ENCODE assay signal across 10 cellular contexts in the genomic region with DNA sequence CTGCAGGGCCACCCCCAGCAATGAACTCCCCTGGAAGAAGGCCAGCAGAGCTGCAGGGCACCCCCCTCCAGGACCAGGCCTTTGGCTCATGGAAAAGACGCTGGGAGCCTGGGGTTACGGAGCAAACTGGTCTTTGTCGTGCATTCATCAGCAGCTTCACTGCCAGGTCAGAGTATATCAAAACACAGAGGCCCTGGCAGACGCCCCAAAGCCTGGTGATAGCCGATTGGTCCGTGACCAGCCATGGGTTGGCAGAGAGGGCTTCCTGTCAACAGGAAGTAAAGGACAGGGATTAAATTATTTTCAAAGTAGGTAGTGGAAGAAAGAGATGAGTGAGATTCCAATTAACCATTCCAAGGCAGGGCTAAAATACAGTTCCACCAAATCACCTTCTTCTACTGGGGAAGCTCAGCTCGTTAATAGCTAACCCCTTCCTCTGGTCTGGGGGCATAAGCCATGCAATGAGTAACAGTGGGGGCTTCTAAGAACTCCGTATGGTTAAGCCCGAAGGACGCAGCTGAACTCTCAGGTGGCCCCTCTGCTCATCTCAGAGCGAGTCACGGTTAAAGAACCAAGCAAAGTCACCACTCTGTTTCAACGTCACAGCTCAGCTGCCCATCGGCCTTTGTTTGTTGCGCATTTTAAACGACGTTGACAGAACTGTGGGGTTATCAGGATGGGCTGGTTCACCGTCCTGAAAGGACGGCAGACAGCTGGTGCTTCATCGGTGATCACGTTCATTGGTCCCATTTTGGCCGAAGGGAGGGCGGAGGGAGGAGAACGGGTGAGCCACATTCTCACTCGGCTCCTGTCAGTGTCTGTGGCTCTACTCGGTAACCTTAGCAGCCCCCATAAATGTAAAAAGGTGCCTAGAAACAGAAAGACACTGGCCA. TPM values are rescaled to one million over a fixed set of nuclear protein-coding genes. Genes with fewer than 3 reads are reported as not detected.
DNase-seq lines count a peak whose midpoint lies in the region; ATAC-seq and TF ChIP-seq lines count a peak whose summit lies in the region.
"Had no signal": no experiment of that assay in that cellular context is flagged by ENCODE, and none has a peak within 500 bp of the region (broad histone marks: within the 10 kb centered on the region; RNA-seq: fewer than 3 reads in every experiment).

No MANE protein-coding gene starts in this region.

- WGBS in right lobe of liver (ENCODE audit: insufficient coverage, low coverage, low lambda C conversion rate, missing lambda C conversion rate) = 21% methylated on average over 21 of the region's 26 CpGs

- H3K36me3 ChIP-seq in right lobe of liver (no peaks in the 10 kb centered on the region), thoracic aorta (no peaks in the 10 kb centered on the region)

- H3K9me3 ChIP-seq in right lobe of liver (no peaks in the 10 kb centered on the region), thoracic aorta (no peaks in the 10 kb centered on the region)

- TF ChIP-seq CTCF in choroid plexus epithelial cell (conservative IDR thresholded peaks at IDR 0.05; ENCODE audit: low read depth, low read length) (no peak), right lobe of liver (IDR thresholded peaks at IDR 0.05) (no peak), thoracic aorta (IDR thresholded peaks at IDR 0.05) (no peak)

- intact Hi-C loops in right lobe of liver (cut with DNase I) = no loop called here

- H3K4me1 ChIP-seq in right lobe of liver (peaks cover 0 to 91% (median 46%) of the 10 kb centered on the region in 4 donors), thoracic aorta (ENCODE audit: control insufficient read depth in 1 of 2, low read depth in 2 of 2) (peaks cover 0 to 32% of the 10 kb centered on the region in 2 donors)

- H3K27me3 ChIP-seq in right lobe of liver = no peaks in the 10 kb centered on the region
- H3K27me3 ChIP-seq in thoracic aorta (replicated peaks; ENCODE audit: insufficient read depth) = no peaks in the 10 kb centered on the region

- ATAC-seq in right lobe of liver = peak; percentile 52 to 68 (median 66)
- ATAC-seq in thoracic aorta (ENCODE audit: insufficient number of reproducible peaks, low FRiP score, low read depth) = no peak
- ATAC-seq in esophagus mucosa = no peak
- no peak for ATAC-seq in HG02884 (IDR thresholded peaks at IDR 0.05; ENCODE audit: unreplicated experiment)

- DNase-seq in NCI-H510A treated with DMSO at 0.1 percent for 48 hours (lab: John Stamatoyannopoulos, UW) (peak; percentile 10), choroid plexus epithelial cell (ENCODE audit: low read depth) (no peak), right lobe of liver (peak; percentile 90 to 96 (median 95)), thoracic aorta (ENCODE audit: low spot score) (no peak), iPS-NIHi7 (ENCODE audit: extremely low spot score) (no peak)
- DNase-seq: amniotic stem cell, KG1, NCI-H2171 had no signal

- H3K27ac ChIP-seq in right lobe of liver (peak overlapping the region; percentile 83 to 94 (median 91)), thoracic aorta (peak overlapping the region; percentile 17 to 62)

- peak; percentile 55 for TF ChIP-seq POLR2A in right lobe of liver (IDR thresholded peaks at IDR 0.05)

- peak overlapping the region; percentile 15 for H3K4me3 ChIP-seq in choroid plexus epithelial cell (ENCODE audit: low read depth, low read length)
- peak overlapping the region in 2 of 3 donors; percentile 19 to 30 for H3K4me3 ChIP-seq in right lobe of liver
- peak overlapping the region; percentile 18 for H3K4me3 ChIP-seq in thoracic aorta

RNA-seq across cellular contexts. Expression of a gene that starts 8.8 kb away (rescaled TPM):
- total RNA-seq in right lobe of liver (10 to 100 TPM; 20.6 to 63.6 (median 29.5) TPM), thoracic aorta (10 to 100 TPM; 38.3 to 78.5 TPM), esophagus mucosa (9.5 TPM)

Comparison
In these comparisons a context has a peak if more than half of its experiments do, and no peak if none do; other contexts are left out.
1. DNase-seq: peak in NCI-H510A treated with DMSO at 0.1 percent for 48 hours (single experiment) and right lobe of liver (3 of 3); none in choroid plexus epithelial cell (single experiment), thoracic aorta (single experiment) and iPS-NIHi7 (single experiment).
2. ATAC-seq: peak in right lobe of liver (4 of 4); none in thoracic aorta (single experiment), esophagus mucosa (single experiment) and HG02884 (single experiment).
3. Peak in every context shown above with its lines, with median percentiles within 50 percentile points of each other: H3K4me3 ChIP-seq.